9 cellular contexts compared by ENCODE assay signal in the genomic region with DNA sequence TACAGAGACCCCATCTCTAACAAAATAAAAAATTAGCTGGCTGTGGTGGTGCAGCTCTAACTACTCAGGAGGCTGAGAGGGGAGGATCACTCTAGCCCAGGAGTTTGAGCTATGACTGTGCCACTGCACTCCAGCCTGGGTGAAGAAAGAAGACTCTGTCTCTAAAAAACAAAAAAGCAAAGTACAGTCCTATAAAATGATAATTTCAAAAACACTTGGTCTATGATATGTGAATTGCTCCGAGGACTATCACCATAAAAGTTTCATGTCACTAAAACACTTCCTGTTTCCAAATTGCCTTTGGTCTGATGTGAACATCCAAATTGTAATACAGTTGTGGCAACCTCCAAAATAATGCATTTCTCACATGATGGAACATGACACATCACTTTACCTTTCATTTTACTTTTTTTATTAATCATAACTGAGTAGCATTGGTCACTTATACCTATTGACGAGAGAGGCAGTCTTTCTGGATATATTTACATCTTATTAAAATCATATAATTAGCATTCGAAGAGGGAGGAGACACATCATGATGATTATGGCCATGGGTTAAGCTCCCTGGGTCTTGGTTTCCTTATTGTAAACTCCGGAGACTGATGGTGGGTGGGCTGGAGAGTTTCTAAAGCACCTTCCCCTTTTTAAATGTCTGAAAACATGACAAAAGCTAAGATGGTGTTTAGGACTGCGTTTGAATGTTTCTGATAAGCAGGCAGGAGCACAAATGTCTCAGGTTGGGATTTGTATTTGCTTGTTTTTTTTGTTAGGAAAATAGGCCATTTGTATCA. TPM values are rescaled to one million over a fixed set of nuclear protein-coding genes. Genes with fewer than 3 reads are reported as not detected.
DNase-seq lines count a peak whose midpoint lies in the region; ATAC-seq and TF ChIP-seq lines count a peak whose summit lies in the region.
"Had no signal": no experiment of that assay in that cellular context is flagged by ENCODE, and none has a peak within 500 bp of the region (broad histone marks: within the 10 kb centered on the region; RNA-seq: fewer than 3 reads in every experiment).

No MANE protein-coding gene starts in this region.

- intact Hi-C loops in CD14-positive monocyte (cut with micrococcal nuclease) = no loop called here

- peaks cover 0 to 3% of the 10 kb centered on the region in 2 donors for H3K36me3 Mint-ChIP-seq in CD14-positive monocyte
- H3K36me3 Mint-ChIP-seq in activated CD4-positive, alpha-beta memory T cell treated with anti-CD3 and anti-CD28 coated beads, Interleukin-2, amount 10 ng/mL, durations not matched to agents 7 days and 5 days (ENCODE audit: low read depth) = peaks cover 31% of the 10 kb centered on the region

- peaks cover 0 to 5% (median 3%) of the 10 kb centered on the region in 3 donors for H3K27me3 Mint-ChIP-seq in CD14-positive monocyte (ENCODE audit: low read depth in 3 of 3)
- no peaks in the 10 kb centered on the region for H3K27me3 Mint-ChIP-seq in activated CD4-positive, alpha-beta memory T cell treated with anti-CD3 and anti-CD28 coated beads, Interleukin-2, amount 10 ng/mL, durations not matched to agents 7 days and 5 days

- peak overlapping the region; percentile 27 to 61 for H3K4me3 Mint-ChIP-seq in CD14-positive monocyte
- peak overlapping the region; percentile 46 for H3K4me3 Mint-ChIP-seq in activated CD4-positive, alpha-beta memory T cell treated with anti-CD3 and anti-CD28 coated beads, Interleukin-2, amount 10 ng/mL, durations not matched to agents 7 days and 5 days

- ATAC-seq in GM19324 (IDR thresholded peaks at IDR 0.05; ENCODE audit: low FRiP score, unreplicated experiment) (peak; percentile 35), HG03060 (IDR thresholded peaks at IDR 0.05; ENCODE audit: low read depth, unreplicated experiment) (peak; percentile 30)

- H3K4me1 Mint-ChIP-seq in CD14-positive monocyte = peaks cover 31% of the 10 kb centered on the region
- H3K4me1 Mint-ChIP-seq in activated CD4-positive, alpha-beta memory T cell treated with anti-CD3 and anti-CD28 coated beads, Interleukin-2, amount 10 ng/mL, durations not matched to agents 7 days and 5 days = peaks cover 57% of the 10 kb centered on the region

- TF ChIP-seq POLR2A in erythroblast (IDR thresholded peaks at IDR 0.05; ENCODE audit: low read length) = no peak

- no peak for TF ChIP-seq CTCF in CD14-positive monocyte (IDR thresholded peaks at IDR 0.05)

- peaks cover 0 to 4% (median 0%) of the 10 kb centered on the region in 7 donors for H3K9me3 Mint-ChIP-seq in CD14-positive monocyte
- peaks cover 7% of the 10 kb centered on the region for H3K9me3 Mint-ChIP-seq in activated CD4-positive, alpha-beta memory T cell treated with anti-CD3 and anti-CD28 coated beads, Interleukin-2, amount 10 ng/mL, durations not matched to agents 7 days and 5 days

- peak overlapping the region; percentile 91 to 98 (median 93) for H3K27ac Mint-ChIP-seq in CD14-positive monocyte
- peak overlapping the region; percentile 95 for H3K27ac Mint-ChIP-seq in activated CD4-positive, alpha-beta memory T cell treated with anti-CD3 and anti-CD28 coated beads, Interleukin-2, amount 10 ng/mL, durations not matched to agents 7 days and 5 days

- POLR2A ChIA-PET in activated CD4-positive, alpha-beta memory T cell treated with anti-CD3 and anti-CD28 coated beads, Interleukin-2, amount 10 ng/mL, durations not matched to agents 7 days and 5 days (lab: Charles Lee) = interaction anchor here (0.9 to 10.7 kb wide), 16 partner anchors 10 to 1033 kb away, joined by 3 to 149 read pairs (median 6); a partner anchor contains a TSS

- DNase-seq in CD14-positive monocyte (ENCODE audit: low spot score) = no peak
- DNase-seq in activated CD4-positive, alpha-beta memory T cell treated with anti-CD3 and anti-CD28 coated beads, Interleukin-2, amount 10 ng/mL, durations not matched to agents 7 days and 5 days = no peak
- DNase-seq in EL = no peak
- no peak for DNase-seq in COLO829 (ENCODE audit: low spot score)
- no peak for DNase-seq in erythroblast (lab: John Stamatoyannopoulos, UW)
- DNase-seq in activated CD4-positive, alpha-beta T cell treated with anti-CD3 and anti-CD28 coated beads for 1 hour = no peak
- DNase-seq: right lobe of liver had no signal

- CTCF ChIA-PET in activated CD4-positive, alpha-beta memory T cell treated with anti-CD3 and anti-CD28 coated beads, Interleukin-2, amount 10 ng/mL, durations not matched to agents 7 days and 5 days (lab: Charles Lee) = interaction anchor here (1.6 to 4.3 kb wide), 5 partner anchors 9 to 56 kb away, joined by 5 to 23 read pairs (median 13); no protein-coding TSS in a partner anchor

RNA-seq across cellular contexts. Expression of a gene that starts 25.8 kb away (rescaled TPM):
- polyA plus RNA-seq in CD14-positive monocyte = 10 to 100 TPM; 11.7 to 22.0 TPM
- total RNA-seq in activated CD4-positive, alpha-beta memory T cell treated with anti-CD3 and anti-CD28 coated beads, Interleukin-2, amount 10 ng/mL, durations not matched to agents 7 days and 5 days = under 1 TPM; 0.75 to 0.88 TPM
